Comparison of ENCODE assay signal across 9 cellular contexts in genomic region chr15:38084289-38084688, GRCh38.
A peak's percentile ranks its signal among the peaks of the same experiment; 100 is the strongest.
DNase-seq lines count a peak whose midpoint lies in the region; ATAC-seq, FAIRE-seq and TF ChIP-seq lines count a peak whose summit lies in the region.
"Had no signal": no experiment of that assay in that cellular context is flagged by ENCODE, and none has a peak within 500 bp of the region (broad histone marks: within the 10 kb centered on the region; RNA-seq: fewer than 3 reads in every experiment).

No MANE protein-coding gene starts in this region.

- FAIRE-seq in HepG2 (lab: Jason Lieb, UNC) = no peak

- no peak for TF ChIP-seq POLR2A in right lobe of liver (IDR thresholded peaks at IDR 0.05)
- no peak for TF ChIP-seq POLR2A in HepG2 (IDR thresholded peaks at IDR 0.05; ENCODE audit: insufficient read depth in 1 of 2, low read depth in 2 of 2, low read length in 2 of 2)
- no peak for TF ChIP-seq POLR2A in transverse colon (IDR thresholded peaks at IDR 0.05)

- POLR2A ChIA-PET in HepG2 (lab: Yijun Ruan, JAX) = no interaction called here
- POLR2A ChIA-PET in activated B cell treated with CpG ODN at 0.5 μM for 24 hours (lab: Charles Lee) = interaction anchor here (1.4 to 2.5 kb wide), 3 partner anchors 12 to 168 kb away, joined by 3 to 10 read pairs (median 6); partner anchors contain the start of gene SPRED1

- no peak for DNase-seq in right lobe of liver
- DNase-seq in HepG2 (ENCODE audit: low spot score) = no peak
- no peak for DNase-seq in activated B cell treated with CpG ODN at 0.5 μM for 24 hours
- DNase-seq in transverse colon = no peak
- no peak for DNase-seq in hepatic stellate cell (ENCODE audit: low spot score)
- DNase-seq in endothelial cell (ENCODE audit: low spot score) = no peak
- DNase-seq in UCSD-AML1 (lab: John Stamatoyannopoulos, UW; ENCODE audit: unreplicated experiment) = no peak

- peak in 3 of 4 donors; percentile 46 to 59 (median 50) for ATAC-seq in right lobe of liver
- no peak for ATAC-seq in HepG2
- ATAC-seq in HG03139 (IDR thresholded peaks at IDR 0.05; ENCODE audit: unreplicated experiment) = peak; percentile 74
- peak; percentile 41 for ATAC-seq in activated B cell treated with CpG ODN at 0.5 μM for 24 hours (ENCODE audit: low read depth)

- no peaks in the 10 kb centered on the region for H3K27me3 ChIP-seq in right lobe of liver
- no peaks in the 10 kb centered on the region for H3K27me3 ChIP-seq in HepG2 (ENCODE audit: control insufficient read depth in 1 of 2, insufficient read depth in 2 of 2, low read length in 2 of 2)
- H3K27me3 ChIP-seq in transverse colon = no peaks in the 10 kb centered on the region

- no TSS peak for BruUV-seq in HepG2 (replicated peaks; lab: Mats Ljungman, UMichigan)

- H3K4me3 ChIP-seq in right lobe of liver (no peak overlapping the region), HepG2 (replicated peaks in 1 of 3; ENCODE audit: insufficient read depth in 1 of 3, low read depth in 2 of 3, low read length in 3 of 3) (no peak overlapping the region), transverse colon (no peak overlapping the region)

- H3K9ac ChIP-seq in HepG2 (ENCODE audit: insufficient read depth, low read depth, low read length) = no peak overlapping the region

- in situ Hi-C loops in HepG2 (cut with HindIII; ENCODE audit: extremely low pct_ligation_motif_present, low pct_unique_long_range_greater_than_20kb) (no loop called here), transverse colon (cut with MboI; ENCODE audit: low pct_ligation_motif_present in 1 of 4, low pct_unique_long_range_greater_than_20kb in 1 of 4, low sequenced_read_pairs in 3 of 4) (no loop called here)

- H3K79me2 ChIP-seq in HepG2 (ENCODE audit: insufficient read depth, low read length) = no peaks in the 10 kb centered on the region

- TF ChIP-seq RAD21 in HepG2 (CRISPR knock-in tag; IDR thresholded peaks at IDR 0.05) = no peak

- intact Hi-C loops in right lobe of liver (cut with DNase I) = no loop called here
- intact Hi-C loops in HepG2 (cut with micrococcal nuclease; ENCODE audit: unreplicated experiment) = no loop called here
- intact Hi-C loops in activated B cell treated with CpG ODN at 0.5 μM for 24 hours (cut with micrococcal nuclease) = loop anchor here (2.0 kb wide), 2 partner anchors 15 to 171 kb away; no protein-coding TSS in a partner anchor
- intact Hi-C loops in transverse colon (cut with DNase I; ENCODE audit: low total_unique reads) = no loop called here

- no peak for TF ChIP-seq CTCF in right lobe of liver (IDR thresholded peaks at IDR 0.05)
- TF ChIP-seq CTCF in HepG2 (CRISPR knock-in tag; IDR thresholded peaks at IDR 0.05) = no peak
- TF ChIP-seq CTCF in activated B cell treated with CpG ODN at 0.5 μM for 24 hours (IDR thresholded peaks at IDR 0.05) = no peak
- no peak for TF ChIP-seq CTCF in transverse colon (IDR thresholded peaks at IDR 0.05)
- TF ChIP-seq CTCF in endothelial cell (IDR thresholded peaks at IDR 0.05; ENCODE audit: unreplicated experiment) = no peak

- H3K4me1 Mint-ChIP-seq in activated B cell treated with CpG ODN at 0.5 μM for 24 hours = peaks cover 27% of the 10 kb centered on the region
- peaks cover 12% of the 10 kb centered on the region for H3K4me1 Mint-ChIP-seq in endothelial cell (ENCODE audit: unreplicated experiment)

- peaks cover 4% of the 10 kb centered on the region for H3K27me3 Mint-ChIP-seq in activated B cell treated with CpG ODN at 0.5 μM for 24 hours
- H3K27me3 Mint-ChIP-seq in endothelial cell (ENCODE audit: unreplicated experiment) = no peaks in the 10 kb centered on the region

- H3K9me3 ChIP-seq in right lobe of liver = no peaks in the 10 kb centered on the region
- no peaks in the 10 kb centered on the region for H3K9me3 ChIP-seq in HepG2 (ENCODE audit: low read length)
- no peaks in the 10 kb centered on the region for H3K9me3 ChIP-seq in transverse colon

- no peak for TF ChIP-seq EP300 in HepG2 (IDR thresholded peaks at IDR 0.05; ENCODE audit: low read depth in 2 of 2, low read length in 2 of 2)
- no peak for TF ChIP-seq EP300 in HepG2 (CRISPR knock-in tag; IDR thresholded peaks at IDR 0.05; ENCODE audit: borderline replicate concordance)
- no peak for TF ChIP-seq EP300 in transverse colon (IDR thresholded peaks at IDR 0.05; ENCODE audit: low read depth)

- H3K27ac Mint-ChIP-seq in activated B cell treated with CpG ODN at 0.5 μM for 24 hours (peak overlapping the region; percentile 12), endothelial cell (ENCODE audit: unreplicated experiment) (no peak overlapping the region)

- H3K4me1 ChIP-seq in right lobe of liver (peaks cover 0 to 4% (median 0%) of the 10 kb centered on the region in 4 donors), HepG2 (ENCODE audit: insufficient read depth, low read length) (no peaks in the 10 kb centered on the region), transverse colon (peaks cover 0 to 14% (median 2%) of the 10 kb centered on the region in 4 donors)

- CTCF ChIA-PET in HepG2 (lab: Yijun Ruan, JAX; ENCODE audit: low intra/inter-chr PET ratio, low total read pairs) (no interaction called here), activated B cell treated with CpG ODN at 0.5 μM for 24 hours (lab: Charles Lee) (no interaction called here)

- H3K36me3 ChIP-seq in right lobe of liver = no peaks in the 10 kb centered on the region
- no peaks in the 10 kb centered on the region for H3K36me3 ChIP-seq in HepG2 (replicated peaks in 1 of 2; ENCODE audit: control insufficient read depth in 1 of 2, insufficient read depth in 2 of 2, low read length in 2 of 2)
- no peaks in the 10 kb centered on the region for H3K36me3 ChIP-seq in transverse colon

- no peak overlapping the region for H2AFZ ChIP-seq in HepG2 (ENCODE audit: low read length)

- no peak overlapping the region for H3K4me2 ChIP-seq in HepG2 (ENCODE audit: low read depth, low read length)

- H3K36me3 Mint-ChIP-seq in activated B cell treated with CpG ODN at 0.5 μM for 24 hours (ENCODE audit: low read depth) (no peaks in the 10 kb centered on the region), endothelial cell (ENCODE audit: low read depth, unreplicated experiment) (no peaks in the 10 kb centered on the region)

- H3K4me3 Mint-ChIP-seq in activated B cell treated with CpG ODN at 0.5 μM for 24 hours = no peak overlapping the region
- H3K4me3 Mint-ChIP-seq in endothelial cell (ENCODE audit: unreplicated experiment) = no peak overlapping the region

- H3K27ac ChIP-seq in right lobe of liver (no peak overlapping the region), HepG2 (ENCODE audit: extremely low read length, insufficient read depth, low read length) (no peak overlapping the region), transverse colon (peak overlapping the region in 1 of 4 donors; percentile 9)
- H3K27ac ChIP-seq: VCaP had no signal

- no peaks in the 10 kb centered on the region for H4K20me1 ChIP-seq in HepG2 (ENCODE audit: insufficient read depth, low read length)

- H3K9me3 Mint-ChIP-seq in activated B cell treated with CpG ODN at 0.5 μM for 24 hours (no peaks in the 10 kb centered on the region), endothelial cell (ENCODE audit: unreplicated experiment) (no peaks in the 10 kb centered on the region)

TF ChIP-seq in HepG2, 621 proteins besides CTCF, POLR2A, EP300 and RAD21 (continues in another document):
- TF ChIP-seq POGK (CRISPR knock-in tag; conservative IDR thresholded peaks at IDR 0.05) (no peak), PBX3 (CRISPR knock-in tag; IDR thresholded peaks at IDR 0.05; ENCODE audit: borderline replicate concordance) (no peak), ZNF12 (CRISPR knock-in tag; IDR thresholded peaks at IDR 0.05) (no peak), NCOR1 (IDR thresholded peaks at IDR 0.05; ENCODE audit: borderline replicate concordance, low read length) (no peak), GATA4 (IDR thresholded peaks at IDR 0.05; ENCODE audit: borderline replicate concordance, low read depth) (no peak), ZNF549 (CRISPR knock-in tag; IDR thresholded peaks at IDR 0.05) (no peak), RBM22 (optimal IDR thresholded peaks at IDR 0.05; ENCODE audit: low read length) (no peak), ZBTB2 (CRISPR knock-in tag; IDR thresholded peaks at IDR 0.05; ENCODE audit: low read depth) (no peak)
